In the genomic region with DNA sequence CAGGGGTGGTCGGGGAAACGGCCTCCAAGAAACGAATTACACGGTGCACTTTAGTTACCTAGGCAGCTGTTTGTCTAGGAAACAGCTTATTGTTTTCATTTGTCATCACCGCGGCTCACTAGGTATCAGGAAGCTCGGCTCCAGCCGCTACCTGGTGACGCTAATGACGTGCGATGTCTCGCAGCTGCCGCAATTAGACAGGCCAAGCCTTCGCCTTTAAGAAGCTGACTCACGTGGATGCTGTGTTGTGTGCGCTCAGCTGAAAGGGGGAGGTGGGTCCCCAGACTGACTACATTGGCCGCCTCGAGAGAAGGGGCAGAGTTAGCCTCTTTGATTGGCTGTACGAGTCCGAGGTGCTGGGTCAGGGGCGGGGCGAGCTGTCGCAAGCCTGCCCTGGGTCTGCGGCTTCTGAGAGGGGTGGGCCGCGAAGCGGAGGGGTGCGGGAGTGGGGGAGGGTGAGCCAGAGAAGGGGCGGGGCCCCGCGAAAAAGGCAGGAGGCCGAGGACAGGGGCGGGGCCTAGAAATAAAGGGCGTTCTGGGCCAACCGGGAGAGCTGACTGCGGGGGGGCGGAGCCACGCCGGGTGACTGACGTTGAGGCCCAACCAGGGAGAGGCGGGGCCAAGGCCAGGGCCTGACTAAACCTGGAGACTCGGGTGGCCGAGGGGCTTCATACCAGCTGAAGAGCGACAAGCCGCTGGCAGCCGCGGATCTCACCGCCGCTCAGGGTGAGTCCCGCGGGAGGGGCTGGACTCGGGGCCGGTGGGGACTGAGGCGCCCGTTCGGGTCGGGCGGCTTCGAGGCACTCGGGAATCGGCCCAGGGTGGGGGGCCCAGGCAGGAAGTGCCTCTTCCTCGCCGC, we compare ENCODE assay signal across 8 cellular contexts.
A peak's percentile ranks its signal among the peaks of the same experiment; 100 is the strongest.
DNase-seq lines count a peak whose midpoint lies in the region; ATAC-seq and FAIRE-seq lines count a peak whose summit lies in the region.

A gene (plus strand): TSS at position 671 of the 859 bp plus-strand sequence. CDS start 9,645 bp downstream, outside the sequence.

- H3K9me3 Mint-ChIP-seq in effector memory CD8-positive, alpha-beta T cell = no peaks in the 10 kb centered on the region

- peak within 1 kb of the TSS; percentile 83 to 84 for H3K4me3 Mint-ChIP-seq in effector memory CD8-positive, alpha-beta T cell

- peaks cover 63% of the 10 kb centered on the region for H3K36me3 Mint-ChIP-seq in effector memory CD8-positive, alpha-beta T cell (ENCODE audit: insufficient read depth)

- no peaks in the 10 kb centered on the region for H3K27me3 Mint-ChIP-seq in effector memory CD8-positive, alpha-beta T cell

- peak within 1 kb of the TSS; percentile 99 to 100 for H3K27ac Mint-ChIP-seq in effector memory CD8-positive, alpha-beta T cell

- FAIRE-seq in HTR-8/SVneo (lab: Jason Lieb, UNC) = peak; percentile 99

- H3K4me1 Mint-ChIP-seq in effector memory CD8-positive, alpha-beta T cell (ENCODE audit: low read depth in 2 of 2) = peaks cover 24 to 38% of the 10 kb centered on the region in 2 donors

- peak; percentile 92 for ATAC-seq in GM21367 (IDR thresholded peaks at IDR 0.05; ENCODE audit: unreplicated experiment)
- peak; percentile 79 for ATAC-seq in effector memory CD8-positive, alpha-beta T cell (replicated peaks)

- peak; percentile 98 for DNase-seq in COLO829 (ENCODE audit: low spot score)
- DNase-seq in HTR-8/SVneo (ENCODE audit: insufficient read length, low spot score) = peak; percentile 98
- peak; percentile 100 for DNase-seq in NOMO-1 treated with dmso at 0.1 percent for 144 hours (lab: John Stamatoyannopoulos, UW; ENCODE audit: unreplicated experiment)
- peak; percentile 94 to 98 (median 96) for DNase-seq in activated CD8-positive, alpha-beta memory T cell treated with anti-CD3 and anti-CD28 coated beads for 48 hours (ENCODE audit: low read depth in 2 of 3, low spot score in 2 of 3)
- DNase-seq in effector memory CD8-positive, alpha-beta T cell = peak; percentile 99
- DNase-seq in medulla oblongata (ENCODE audit: extremely low spot score) = peak; percentile 100
- DNase-seq in stimulated activated CD8-positive, alpha-beta memory T cell treated with anti-CD3 and anti-CD28 coated beads, Interleukin-12 subunit alpha, Interleukin-12 subunit beta, amount 100 ng/mL, for 1 hour (ENCODE audit: low read depth) = peak; percentile 98

Comparison
In these comparisons a context has a peak if more than half of its experiments do, and no peak if none do; other contexts are left out.
1. Peak in every context shown above with its lines: DNase-seq and ATAC-seq.